In the genomic region with DNA sequence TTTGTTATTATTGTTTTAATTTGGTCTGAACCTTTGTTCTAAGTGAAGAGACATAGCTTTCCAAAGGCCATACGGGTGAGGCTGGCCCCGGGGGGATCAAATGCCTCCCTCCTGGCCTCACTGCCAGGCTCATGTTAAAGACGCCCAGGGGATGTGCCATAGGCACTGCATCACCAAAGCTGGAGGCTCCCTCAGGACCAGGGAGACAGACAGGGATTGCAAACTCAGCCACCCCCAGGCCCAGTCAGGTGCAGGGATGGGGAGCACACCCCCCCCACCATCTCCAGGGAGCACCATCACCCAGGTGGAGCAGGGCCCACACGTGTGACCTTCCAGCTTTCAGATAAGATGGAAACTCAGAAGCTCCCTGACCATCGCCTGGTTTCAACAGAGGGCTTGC, we compare ENCODE assay signal across 1 cellular context.
TF ChIP-seq lines count a peak whose summit lies in the region.

No MANE protein-coding gene starts in this region.

TF ChIP-seq in K562, 482 proteins besides CTCF, POLR2A, EP300 and RAD21 (continued from another document):
- peak; percentile 93 for TF ChIP-seq ZNF263 (CRISPR knock-in tag; IDR thresholded peaks at IDR 0.05; ENCODE audit: borderline replicate concordance)
- TF ChIP-seq U2AF1 (optimal IDR thresholded peaks at IDR 0.05; ENCODE audit: low read depth, low read length): no peak
